In the genomic region with DNA sequence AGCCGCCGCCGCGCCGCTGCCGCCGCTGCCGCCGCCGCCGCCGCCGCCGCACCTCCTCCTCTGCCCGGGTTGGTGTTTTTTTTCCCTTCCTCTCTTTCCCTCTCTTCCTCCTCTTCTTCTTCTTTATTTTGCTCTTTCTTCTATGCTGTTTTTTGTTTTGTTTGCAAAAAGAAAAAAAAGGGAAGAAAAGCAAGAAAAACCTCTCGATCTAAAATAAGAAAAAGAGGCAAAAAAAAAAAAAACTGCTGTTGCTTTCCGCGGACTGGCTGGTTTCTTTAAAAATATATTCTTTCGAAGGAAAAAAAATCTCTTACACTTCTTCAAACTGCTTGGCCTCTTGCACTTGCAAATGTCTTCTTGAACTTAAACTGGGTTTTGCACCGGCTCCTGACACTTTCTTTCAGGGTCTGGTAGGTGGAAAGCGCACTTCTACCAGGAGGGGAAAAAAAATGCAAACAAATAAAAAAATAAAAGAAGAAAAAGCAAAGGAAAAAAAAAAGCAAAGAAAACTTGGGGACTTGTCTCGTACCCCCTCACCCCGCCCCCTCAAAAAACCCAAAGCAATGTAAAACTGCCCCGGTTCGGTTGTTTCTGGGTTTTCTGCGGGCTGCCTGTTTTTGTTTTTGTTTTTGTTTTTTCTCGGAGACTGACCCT, we compare ENCODE assay signal across 8 cellular contexts. TPM values are rescaled to one million over a fixed set of nuclear protein-coding genes. Genes with fewer than 3 reads are reported as not detected.
DNase-seq lines count a peak whose midpoint lies in the region; ATAC-seq and TF ChIP-seq lines count a peak whose summit lies in the region.

No MANE protein-coding gene starts in this region.

- ATAC-seq in activated T-cell treated with anti-CD3 and anti-CD28 coated beads, Interleukin-2, amount 50 U/mL, for 4 hours = no peak
- no peak for ATAC-seq in GM21423 (IDR thresholded peaks at IDR 0.05; ENCODE audit: unreplicated experiment)
- no peak for ATAC-seq in HG02623 (IDR thresholded peaks at IDR 0.05; ENCODE audit: unreplicated experiment)
- no peak for ATAC-seq in HG03469 (IDR thresholded peaks at IDR 0.05; ENCODE audit: unreplicated experiment)

- H3K9me3 Mint-ChIP-seq in activated T-cell treated with anti-CD3 and anti-CD28 coated beads, Interleukin-2, amount 50 U/mL, for 4 hours = no peaks in the 10 kb centered on the region
- H3K9me3 Mint-ChIP-seq in activated naive CD8-positive, alpha-beta T cell treated with anti-CD3 and anti-CD28 coated beads for 36 hours = no peaks in the 10 kb centered on the region

- DNase-seq in activated T-cell treated with anti-CD3 and anti-CD28 coated beads, Interleukin-2, amount 50 U/mL, for 4 hours = no peak
- no peak for DNase-seq in activated T-cell treated with anti-CD3 and anti-CD28 coated beads, Interleukin-2, amount 50 U/mL, for 1 hour
- DNase-seq in activated naive CD8-positive, alpha-beta T cell treated with anti-CD3 and anti-CD28 coated beads for 36 hours = no peak

- H3K36me3 ChIP-seq in liver (ENCODE audit: control insufficient read depth in 4 of 4, insufficient read depth in 3 of 4, low read depth in 1 of 4, low read length in 3 of 4) (no peaks in the 10 kb centered on the region), thymus (ENCODE audit: control insufficient read depth, insufficient read depth) (peaks cover 3% of the 10 kb centered on the region)

- peak overlapping the region; percentile 95 for H3K27ac Mint-ChIP-seq in activated naive CD8-positive, alpha-beta T cell treated with anti-CD3 and anti-CD28 coated beads for 36 hours

- H3K27me3 Mint-ChIP-seq in activated T-cell treated with anti-CD3 and anti-CD28 coated beads, Interleukin-2, amount 50 U/mL, for 4 hours (ENCODE audit: low read depth) = no peaks in the 10 kb centered on the region
- peaks cover 3% of the 10 kb centered on the region for H3K27me3 Mint-ChIP-seq in activated naive CD8-positive, alpha-beta T cell treated with anti-CD3 and anti-CD28 coated beads for 36 hours

- H3K27ac ChIP-seq in liver (ENCODE audit: low read depth in 1 of 2, low read length in 2 of 2) (peak overlapping the region in 1 of 2 donors; percentile 35), thymus (ENCODE audit: low read depth) (peak overlapping the region; percentile 98)

- H3K4me3 ChIP-seq in liver (ENCODE audit: low read depth in 1 of 3, low read length in 3 of 3) = peak overlapping the region in 2 of 3 donors; percentile 28 to 49
- peak overlapping the region; percentile 99 for H3K4me3 ChIP-seq in thymus (ENCODE audit: low read length)

- no peaks in the 10 kb centered on the region for H3K36me3 Mint-ChIP-seq in activated T-cell treated with anti-CD3 and anti-CD28 coated beads, Interleukin-2, amount 50 U/mL, for 4 hours (ENCODE audit: insufficient read depth)
- H3K36me3 Mint-ChIP-seq in activated naive CD8-positive, alpha-beta T cell treated with anti-CD3 and anti-CD28 coated beads for 36 hours = peaks cover 31% of the 10 kb centered on the region

- H3K9ac ChIP-seq in liver (ENCODE audit: low read depth in 1 of 2, low read length in 2 of 2) = no peak overlapping the region

- H3K27me3 ChIP-seq in liver (ENCODE audit: control insufficient read depth in 4 of 4, insufficient read depth in 4 of 4, low read length in 3 of 4) (peaks cover 0 to 19% (median 8%) of the 10 kb centered on the region in 4 donors), thymus (ENCODE audit: control insufficient read depth, insufficient read depth) (peaks cover 22% of the 10 kb centered on the region)

- TF ChIP-seq CTCF in liver (IDR thresholded peaks at IDR 0.05; ENCODE audit: low read depth, low read length, missing input control) = no peak

- H3K4me1 ChIP-seq in liver (ENCODE audit: control insufficient read depth in 4 of 4, insufficient read depth in 4 of 4, low read length in 3 of 4) = peaks cover 31 to 44% (median 33%) of the 10 kb centered on the region in 4 donors
- peaks cover 17% of the 10 kb centered on the region for H3K4me1 ChIP-seq in thymus (ENCODE audit: control insufficient read depth, insufficient read depth, low read length)

- WGBS in liver = 2% methylated on average over 27 of the region's 27 CpGs
- under 1% methylated on average over 27 of the region's 27 CpGs for WGBS in thymus

- H3K4me1 Mint-ChIP-seq in activated T-cell treated with anti-CD3 and anti-CD28 coated beads, Interleukin-2, amount 50 U/mL, for 4 hours (ENCODE audit: low read depth) = peaks cover 39% of the 10 kb centered on the region
- H3K4me1 Mint-ChIP-seq in activated naive CD8-positive, alpha-beta T cell treated with anti-CD3 and anti-CD28 coated beads for 36 hours = peaks cover 35% of the 10 kb centered on the region

- peak overlapping the region; percentile 99 for H3K4me3 Mint-ChIP-seq in activated T-cell treated with anti-CD3 and anti-CD28 coated beads, Interleukin-2, amount 50 U/mL, for 4 hours
- H3K4me3 Mint-ChIP-seq in activated naive CD8-positive, alpha-beta T cell treated with anti-CD3 and anti-CD28 coated beads for 36 hours = peak overlapping the region; percentile 89

- no peak for TF ChIP-seq RAD21 in liver (IDR thresholded peaks at IDR 0.05)

- H3K9me3 ChIP-seq in liver (ENCODE audit: control insufficient read depth in 4 of 4, low read length in 3 of 4) (no peaks in the 10 kb centered on the region), thymus (ENCODE audit: control insufficient read depth) (no peaks in the 10 kb centered on the region)

TF ChIP-seq in liver, 16 proteins besides CTCF, POLR2A, EP300 and RAD21:
- TF ChIP-seq NR2F2 (IDR thresholded peaks at IDR 0.05) = no peak
- TF ChIP-seq FOXA2 (IDR thresholded peaks at IDR 0.05) = no peak
- no peak for TF ChIP-seq HNF4A (conservative IDR thresholded peaks at IDR 0.05)
- TF ChIP-seq GABPA (IDR thresholded peaks at IDR 0.05 in 1 of 2, conservative IDR thresholded peaks at IDR 0.05 in 1 of 2) = no peak
- TF ChIP-seq RXRA (IDR thresholded peaks at IDR 0.05) = no peak
- TF ChIP-seq YY1 (IDR thresholded peaks at IDR 0.05) = no peak
- TF ChIP-seq, protein P1, sequence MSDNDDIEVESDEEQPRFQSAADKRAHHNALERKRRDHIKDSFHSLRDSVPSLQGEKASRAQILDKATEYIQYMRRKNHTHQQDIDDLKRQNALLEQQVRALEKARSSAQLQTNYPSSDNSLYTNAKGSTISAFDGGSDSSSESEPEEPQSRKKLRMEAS (IDR thresholded peaks at IDR 0.05) = no peak
- TF ChIP-seq, protein P2, sequence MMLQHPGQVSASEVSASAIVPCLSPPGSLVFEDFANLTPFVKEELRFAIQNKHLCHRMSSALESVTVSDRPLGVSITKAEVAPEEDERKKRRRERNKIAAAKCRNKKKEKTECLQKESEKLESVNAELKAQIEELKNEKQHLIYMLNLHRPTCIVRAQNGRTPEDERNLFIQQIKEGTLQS (IDR thresholded peaks at IDR 0.05) = no peak
- TF ChIP-seq, protein P3, sequence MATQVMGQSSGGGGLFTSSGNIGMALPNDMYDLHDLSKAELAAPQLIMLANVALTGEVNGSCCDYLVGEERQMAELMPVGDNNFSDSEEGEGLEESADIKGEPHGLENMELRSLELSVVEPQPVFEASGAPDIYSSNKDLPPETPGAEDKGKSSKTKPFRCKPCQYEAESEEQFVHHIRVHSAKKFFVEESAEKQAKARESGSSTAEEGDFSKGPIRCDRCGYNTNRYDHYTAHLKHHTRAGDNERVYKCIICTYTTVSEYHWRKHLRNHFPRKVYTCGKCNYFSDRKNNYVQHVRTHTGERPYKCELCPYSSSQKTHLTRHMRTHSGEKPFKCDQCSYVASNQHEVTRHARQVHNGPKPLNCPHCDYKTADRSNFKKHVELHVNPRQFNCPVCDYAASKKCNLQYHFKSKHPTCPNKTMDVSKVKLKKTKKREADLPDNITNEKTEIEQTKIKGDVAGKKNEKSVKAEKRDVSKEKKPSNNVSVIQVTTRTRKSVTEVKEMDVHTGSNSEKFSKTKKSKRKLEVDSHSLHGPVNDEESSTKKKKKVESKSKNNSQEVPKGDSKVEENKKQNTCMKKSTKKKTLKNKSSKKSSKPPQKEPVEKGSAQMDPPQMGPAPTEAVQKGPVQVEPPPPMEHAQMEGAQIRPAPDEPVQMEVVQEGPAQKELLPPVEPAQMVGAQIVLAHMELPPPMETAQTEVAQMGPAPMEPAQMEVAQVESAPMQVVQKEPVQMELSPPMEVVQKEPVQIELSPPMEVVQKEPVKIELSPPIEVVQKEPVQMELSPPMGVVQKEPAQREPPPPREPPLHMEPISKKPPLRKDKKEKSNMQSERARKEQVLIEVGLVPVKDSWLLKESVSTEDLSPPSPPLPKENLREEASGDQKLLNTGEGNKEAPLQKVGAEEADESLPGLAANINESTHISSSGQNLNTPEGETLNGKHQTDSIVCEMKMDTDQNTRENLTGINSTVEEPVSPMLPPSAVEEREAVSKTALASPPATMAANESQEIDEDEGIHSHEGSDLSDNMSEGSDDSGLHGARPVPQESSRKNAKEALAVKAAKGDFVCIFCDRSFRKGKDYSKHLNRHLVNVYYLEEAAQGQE (IDR thresholded peaks at IDR 0.05) = no peak
- TF ChIP-seq SP1 (IDR thresholded peaks at IDR 0.05) = no peak
- TF ChIP-seq JUND (IDR thresholded peaks at IDR 0.05) = no peak
- no peak for TF ChIP-seq EGR1 (IDR thresholded peaks at IDR 0.05; ENCODE audit: low read depth in 2 of 2)
- no peak for TF ChIP-seq FOXA1 (IDR thresholded peaks at IDR 0.05)
- TF ChIP-seq HNF4G (IDR thresholded peaks at IDR 0.05) = no peak
- no peak for TF ChIP-seq TAF1 (conservative IDR thresholded peaks at IDR 0.05)
- TF ChIP-seq, protein P4, sequence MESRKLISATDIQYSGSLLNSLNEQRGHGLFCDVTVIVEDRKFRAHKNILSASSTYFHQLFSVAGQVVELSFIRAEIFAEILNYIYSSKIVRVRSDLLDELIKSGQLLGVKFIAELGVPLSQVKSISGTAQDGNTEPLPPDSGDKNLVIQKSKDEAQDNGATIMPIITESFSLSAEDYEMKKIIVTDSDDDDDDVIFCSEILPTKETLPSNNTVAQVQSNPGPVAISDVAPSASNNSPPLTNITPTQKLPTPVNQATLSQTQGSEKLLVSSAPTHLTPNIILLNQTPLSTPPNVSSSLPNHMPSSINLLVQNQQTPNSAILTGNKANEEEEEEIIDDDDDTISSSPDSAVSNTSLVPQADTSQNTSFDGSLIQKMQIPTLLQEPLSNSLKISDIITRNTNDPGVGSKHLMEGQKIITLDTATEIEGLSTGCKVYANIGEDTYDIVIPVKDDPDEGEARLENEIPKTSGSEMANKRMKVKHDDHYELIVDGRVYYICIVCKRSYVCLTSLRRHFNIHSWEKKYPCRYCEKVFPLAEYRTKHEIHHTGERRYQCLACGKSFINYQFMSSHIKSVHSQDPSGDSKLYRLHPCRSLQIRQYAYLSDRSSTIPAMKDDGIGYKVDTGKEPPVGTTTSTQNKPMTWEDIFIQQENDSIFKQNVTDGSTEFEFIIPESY (IDR thresholded peaks at IDR 0.05) = no peak

RNA-seq across cellular contexts. Expression of a gene that starts 0.6 kb away (rescaled TPM):
- 10 to 100 TPM; 54.6 to 64.6 (median 62.4) TPM for total RNA-seq in activated T-cell treated with anti-CD3 and anti-CD28 coated beads, Interleukin-2, amount 50 U/mL, for 4 hours
- 10 to 100 TPM; 38.9 to 40.3 TPM for total RNA-seq in activated naive CD8-positive, alpha-beta T cell treated with anti-CD3 and anti-CD28 coated beads for 36 hours
- total RNA-seq in liver = under 1 TPM; 0.23 to 0.42 TPM
- polyA plus RNA-seq in liver (under 1 TPM; 0.04 to 0.09 TPM), thymus (15.1 TPM)

Comparison
In these comparisons a context has a peak if more than half of its experiments do, and no peak if none do; other contexts are left out.
1. RNA of a gene that starts 0.6 kb away (total RNA-seq): 54.6 to 64.6 TPM in activated T-cell treated with anti-CD3 and anti-CD28 coated beads, Interleukin-2, amount 50 U/mL, for 4 hours and 38.9 to 40.3 TPM in activated naive CD8-positive, alpha-beta T cell treated with anti-CD3 and anti-CD28 coated beads for 36 hours; 0.23 to 0.42 TPM in liver; every median in the first group is over 10 times any median in the second.